ENCODE assay signal across 33 cellular contexts in the genomic region with DNA sequence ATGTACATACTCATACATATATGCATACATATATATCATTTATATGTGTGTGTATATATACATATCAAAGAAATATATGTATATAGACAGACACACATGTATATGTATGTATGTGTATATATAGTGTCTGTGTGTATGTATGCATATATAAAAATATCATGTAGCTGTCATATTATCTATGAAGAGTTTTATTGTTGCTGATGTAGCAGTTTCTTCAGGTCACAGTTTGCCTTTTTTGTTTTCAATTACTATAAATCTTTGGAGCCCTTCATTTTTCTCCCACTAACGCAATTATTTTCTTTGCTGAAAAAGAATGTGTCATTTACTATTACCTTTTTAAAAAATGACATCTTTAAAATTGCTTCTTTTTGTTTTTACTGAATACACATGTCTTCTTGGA.
"Had no signal": no experiment of that assay in that cellular context is flagged by ENCODE, and none has a peak within 500 bp of the region (broad histone marks: within the 10 kb centered on the region; RNA-seq: fewer than 3 reads in every experiment).

No MANE protein-coding gene starts in this region.

- H3K9me3 Mint-ChIP-seq: activated CD4-positive, alpha-beta T cell treated with anti-CD3 and anti-CD28 coated beads, Interleukin-2, amount 10 ng/mL, durations not matched to agents 24 days and 14 days; activated naive CD4-positive, alpha-beta T cell treated with anti-CD3 and anti-CD28 coated beads for 36 hours; activated naive CD8-positive, alpha-beta T cell treated with anti-CD3 and anti-CD28 coated beads for 36 hours; activated T-helper 1 cell treated with anti-CD3 and anti-CD28 coated beads, Interleukin-12 subunit alpha, Interleukin-12 subunit beta, Interleukin-2, Interleukin-4 antibody, amounts not matched to agents 30 ng/mL and 10 ng/mL and 1 ng/mL, durations not matched to agents 14 hours and 24 hours and 36 hours; T-helper 1 cell treated with Interleukin-12 subunit alpha and Interleukin-12 subunit beta and Interleukin-4 antibody, amounts not matched to agents 30 μg/mL and 1 μg/mL, for 36 hours had no signal

- H3K27ac ChIP-seq: adrenal gland, body of pancreas, colonic mucosa, epithelial cell of prostate, esophagus squamous epithelium, heart left ventricle had no signal

- H3K27ac Mint-ChIP-seq: activated CD4-positive, alpha-beta memory T cell treated with anti-CD3 and anti-CD28 coated beads for 36 hours; activated CD4-positive, alpha-beta T cell treated with anti-CD3 and anti-CD28 coated beads for 36 hours; activated CD4-positive, alpha-beta T cell treated with anti-CD3 and anti-CD28 coated beads, Interleukin-2, amount 10 ng/mL, durations not matched to agents 24 days and 14 days; activated CD8-positive, alpha-beta memory T cell treated with anti-CD3 and anti-CD28 coated beads, Interleukin-2, amount 10 ng/mL, durations not matched to agents 7 days and 5 days; activated CD8-positive, alpha-beta T cell treated with anti-CD3 and anti-CD28 coated beads, Interleukin-2, amount 10 ng/mL, durations not matched to agents 7 days and 5 days; activated naive CD4-positive, alpha-beta T cell treated with anti-CD3 and anti-CD28 coated beads for 36 hours; activated naive CD4-positive, alpha-beta T cell treated with anti-CD3 and anti-CD28 coated beads, Interleukin-2, amount 50 U/mL, for 24 hours; activated naive CD8-positive, alpha-beta T cell treated with anti-CD3 and anti-CD28 coated beads for 36 hours; activated naive CD8-positive, alpha-beta T cell treated with anti-CD3 and anti-CD28 coated beads, Interleukin-2, amount 50 U/mL, for 24 hours; activated T-helper 1 cell treated with anti-CD3 and anti-CD28 coated beads, Interleukin-12 subunit alpha, Interleukin-12 subunit beta, Interleukin-2, Interleukin-4 antibody, amounts not matched to agents 30 ng/mL and 10 ng/mL and 1 ng/mL, durations not matched to agents 14 hours and 24 hours and 36 hours; activated T-helper 2 cell treated with anti-CD3 and anti-CD28 coated beads, Interferon-gamma antibody, Interleukin-2, Interleukin-4, amounts not matched to agents 10 μg/mL and 5 μg/mL and 100 μg/mL, durations not matched to agents 14 hours and 24 hours and 36 hours; T-cell; T-helper 1 cell treated with Interleukin-12 subunit alpha and Interleukin-12 subunit beta and Interleukin-4 antibody, amounts not matched to agents 30 μg/mL and 1 μg/mL, for 36 hours had no signal

- H3K4me1 Mint-ChIP-seq: activated CD4-positive, alpha-beta T cell treated with anti-CD3 and anti-CD28 coated beads for 36 hours; activated CD4-positive, alpha-beta T cell treated with anti-CD3 and anti-CD28 coated beads, Interleukin-2, amount 10 ng/mL, durations not matched to agents 24 days and 14 days; activated CD8-positive, alpha-beta memory T cell treated with anti-CD3 and anti-CD28 coated beads, Interleukin-2, amount 10 ng/mL, durations not matched to agents 7 days and 5 days; activated naive CD4-positive, alpha-beta T cell treated with anti-CD3 and anti-CD28 coated beads, Interleukin-2, amount 50 U/mL, for 24 hours; activated naive CD8-positive, alpha-beta T cell treated with anti-CD3 and anti-CD28 coated beads for 36 hours; activated naive CD8-positive, alpha-beta T cell treated with anti-CD3 and anti-CD28 coated beads, Interleukin-2, amount 50 U/mL, for 24 hours; T-cell had no signal

- H3K27me3 Mint-ChIP-seq: activated CD4-positive, alpha-beta memory T cell treated with anti-CD3 and anti-CD28 coated beads for 36 hours; activated CD4-positive, alpha-beta T cell treated with anti-CD3 and anti-CD28 coated beads for 36 hours; activated CD4-positive, alpha-beta T cell treated with anti-CD3 and anti-CD28 coated beads, Interleukin-2, amount 10 ng/mL, durations not matched to agents 24 days and 14 days; activated CD8-positive, alpha-beta memory T cell treated with anti-CD3 and anti-CD28 coated beads, Interleukin-2, amount 10 ng/mL, durations not matched to agents 7 days and 5 days; activated naive CD4-positive, alpha-beta T cell treated with anti-CD3 and anti-CD28 coated beads, Interleukin-2, amount 50 U/mL, for 24 hours; activated naive CD8-positive, alpha-beta T cell treated with anti-CD3 and anti-CD28 coated beads for 36 hours; activated naive CD8-positive, alpha-beta T cell treated with anti-CD3 and anti-CD28 coated beads, Interleukin-2, amount 50 U/mL, for 24 hours; T-cell had no signal

- ATAC-seq: activated CD4-positive, alpha-beta T cell treated with anti-CD3 and anti-CD28 coated beads for 36 hours; activated CD8-positive, alpha-beta memory T cell treated with anti-CD3 and anti-CD28 coated beads, Interleukin-2, amount 10 ng/mL, durations not matched to agents 7 days and 5 days; activated CD8-positive, alpha-beta T cell treated with anti-CD3 and anti-CD28 coated beads, Interleukin-2, amount 10 ng/mL, durations not matched to agents 7 days and 5 days; activated naive CD8-positive, alpha-beta T cell treated with anti-CD3 and anti-CD28 coated beads, Interleukin-2, amount 50 U/mL, for 24 hours; body of pancreas; heart left ventricle; T-cell had no signal

- DNase-seq: activated CD4-positive, alpha-beta memory T cell treated with anti-CD3 and anti-CD28 coated beads for 36 hours; activated CD4-positive, alpha-beta T cell treated with anti-CD3 and anti-CD28 coated beads for 36 hours; activated CD4-positive, alpha-beta T cell treated with anti-CD3 and anti-CD28 coated beads, Interleukin-2, amount 10 ng/mL, durations not matched to agents 24 days and 14 days; activated CD4-positive, CD25-positive, alpha-beta regulatory T cell; activated CD4-positive, CD25-positive, alpha-beta regulatory T cell treated with anti-CD3 and anti-CD28 coated beads, Interleukin-2, amount 50 U/mL, for 72 hours; activated CD8-positive, alpha-beta memory T cell treated with anti-CD3 and anti-CD28 coated beads, Interleukin-2, amount 10 ng/mL, durations not matched to agents 7 days and 5 days; activated CD8-positive, alpha-beta memory T cell treated with anti-CD3 and anti-CD28 coated beads, Interleukin-2, amount 50 U/mL, for 4 hours; activated CD8-positive, alpha-beta T cell treated with anti-CD3 and anti-CD28 coated beads, Interleukin-2, amount 10 ng/mL, durations not matched to agents 7 days and 5 days; activated effector memory CD4-positive, alpha-beta T cell treated with anti-CD3 and anti-CD28 coated beads, Interleukin-2, amount 50 U/mL, for 16 hours; activated naive CD4-positive, alpha-beta T cell treated with anti-CD3 and anti-CD28 coated beads for 36 hours; activated naive CD8-positive, alpha-beta T cell treated with anti-CD3 and anti-CD28 coated beads for 36 hours; activated naive CD8-positive, alpha-beta T cell treated with anti-CD3 and anti-CD28 coated beads, Interleukin-2, amount 50 U/mL, for 24 hours; activated T-cell treated with anti-CD3 and anti-CD28 coated beads, Interleukin-2, amount 50 U/mL, for 1 hour; activated T-cell treated with anti-CD3 and anti-CD28 coated beads, Interleukin-2, amount 50 U/mL, for 48 hours; adrenal gland; amygdala; aorta; body of pancreas; caudate nucleus; colonic mucosa; effector CD8-positive, alpha-beta T cell; esophagus squamous epithelium; foreskin melanocyte; heart left ventricle; T-cell; T1000 had no signal

- H3K9me3 ChIP-seq: adrenal gland, body of pancreas, colonic mucosa, esophagus squamous epithelium, heart left ventricle had no signal

- H3K36me3 Mint-ChIP-seq: activated CD4-positive, alpha-beta memory T cell treated with anti-CD3 and anti-CD28 coated beads for 36 hours; activated CD8-positive, alpha-beta memory T cell treated with anti-CD3 and anti-CD28 coated beads, Interleukin-2, amount 10 ng/mL, durations not matched to agents 7 days and 5 days; activated naive CD4-positive, alpha-beta T cell treated with anti-CD3 and anti-CD28 coated beads, Interleukin-2, amount 50 U/mL, for 24 hours; activated naive CD8-positive, alpha-beta T cell treated with anti-CD3 and anti-CD28 coated beads for 36 hours; T-cell had no signal

- H3K4me3 Mint-ChIP-seq: activated CD4-positive, alpha-beta memory T cell treated with anti-CD3 and anti-CD28 coated beads for 36 hours; activated CD4-positive, alpha-beta T cell treated with anti-CD3 and anti-CD28 coated beads for 36 hours; activated CD4-positive, alpha-beta T cell treated with anti-CD3 and anti-CD28 coated beads, Interleukin-2, amount 10 ng/mL, durations not matched to agents 24 days and 14 days; activated CD8-positive, alpha-beta memory T cell treated with anti-CD3 and anti-CD28 coated beads, Interleukin-2, amount 10 ng/mL, durations not matched to agents 7 days and 5 days; activated CD8-positive, alpha-beta T cell treated with anti-CD3 and anti-CD28 coated beads, Interleukin-2, amount 10 ng/mL, durations not matched to agents 7 days and 5 days; activated naive CD4-positive, alpha-beta T cell treated with anti-CD3 and anti-CD28 coated beads for 36 hours; activated naive CD4-positive, alpha-beta T cell treated with anti-CD3 and anti-CD28 coated beads, Interleukin-2, amount 50 U/mL, for 24 hours; activated naive CD8-positive, alpha-beta T cell treated with anti-CD3 and anti-CD28 coated beads for 36 hours; activated naive CD8-positive, alpha-beta T cell treated with anti-CD3 and anti-CD28 coated beads, Interleukin-2, amount 50 U/mL, for 24 hours; activated T-helper 1 cell treated with anti-CD3 and anti-CD28 coated beads, Interleukin-12 subunit alpha, Interleukin-12 subunit beta, Interleukin-2, Interleukin-4 antibody, amounts not matched to agents 30 ng/mL and 10 ng/mL and 1 ng/mL, durations not matched to agents 14 hours and 24 hours and 36 hours; T-cell; T-helper 1 cell treated with Interleukin-12 subunit alpha and Interleukin-12 subunit beta and Interleukin-4 antibody, amounts not matched to agents 30 μg/mL and 1 μg/mL, for 36 hours had no signal

- H3K4me1 ChIP-seq: adrenal gland, body of pancreas, colonic mucosa, esophagus squamous epithelium, heart left ventricle had no signal

- FAIRE-seq: endometrium, endothelial cell of umbilical vein had no signal

- H3K4me3 ChIP-seq: adrenal gland, body of pancreas, colonic mucosa, esophagus squamous epithelium, heart left ventricle had no signal

- H3K36me3 ChIP-seq: adrenal gland, colonic mucosa, esophagus squamous epithelium, heart left ventricle had no signal

- H3K27me3 ChIP-seq: adrenal gland, body of pancreas, colonic mucosa, esophagus squamous epithelium, heart left ventricle had no signal
